1 cellular context compared by ENCODE assay signal in the genomic region with DNA sequence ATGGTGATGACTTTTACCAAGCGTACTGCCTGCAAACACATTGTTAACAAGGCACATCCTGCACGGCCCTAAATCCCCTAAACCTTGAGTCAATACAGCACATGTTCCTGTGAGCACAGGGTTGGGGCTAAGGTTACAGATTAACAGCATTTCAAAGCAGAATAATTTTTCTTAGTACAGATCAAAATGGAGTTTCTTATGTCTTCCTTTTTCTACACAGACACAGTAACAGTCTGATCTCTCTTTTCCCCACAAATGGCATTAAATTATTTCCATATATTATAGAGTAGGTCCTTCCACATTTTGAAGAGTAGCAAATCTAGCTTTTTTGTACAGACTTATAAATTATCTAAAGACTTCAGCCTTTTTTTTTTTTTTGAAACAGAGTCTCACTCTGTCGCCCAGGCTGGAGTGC.
A peak's percentile ranks its signal among the peaks of the same experiment; 100 is the strongest.
TF ChIP-seq lines count a peak whose summit lies in the region.

No MANE protein-coding gene starts in this region.

TF ChIP-seq in K562, 482 proteins besides CTCF, POLR2A, EP300 and RAD21 (continued from another document and continues in another):
- TF ChIP-seq, protein P1, sequence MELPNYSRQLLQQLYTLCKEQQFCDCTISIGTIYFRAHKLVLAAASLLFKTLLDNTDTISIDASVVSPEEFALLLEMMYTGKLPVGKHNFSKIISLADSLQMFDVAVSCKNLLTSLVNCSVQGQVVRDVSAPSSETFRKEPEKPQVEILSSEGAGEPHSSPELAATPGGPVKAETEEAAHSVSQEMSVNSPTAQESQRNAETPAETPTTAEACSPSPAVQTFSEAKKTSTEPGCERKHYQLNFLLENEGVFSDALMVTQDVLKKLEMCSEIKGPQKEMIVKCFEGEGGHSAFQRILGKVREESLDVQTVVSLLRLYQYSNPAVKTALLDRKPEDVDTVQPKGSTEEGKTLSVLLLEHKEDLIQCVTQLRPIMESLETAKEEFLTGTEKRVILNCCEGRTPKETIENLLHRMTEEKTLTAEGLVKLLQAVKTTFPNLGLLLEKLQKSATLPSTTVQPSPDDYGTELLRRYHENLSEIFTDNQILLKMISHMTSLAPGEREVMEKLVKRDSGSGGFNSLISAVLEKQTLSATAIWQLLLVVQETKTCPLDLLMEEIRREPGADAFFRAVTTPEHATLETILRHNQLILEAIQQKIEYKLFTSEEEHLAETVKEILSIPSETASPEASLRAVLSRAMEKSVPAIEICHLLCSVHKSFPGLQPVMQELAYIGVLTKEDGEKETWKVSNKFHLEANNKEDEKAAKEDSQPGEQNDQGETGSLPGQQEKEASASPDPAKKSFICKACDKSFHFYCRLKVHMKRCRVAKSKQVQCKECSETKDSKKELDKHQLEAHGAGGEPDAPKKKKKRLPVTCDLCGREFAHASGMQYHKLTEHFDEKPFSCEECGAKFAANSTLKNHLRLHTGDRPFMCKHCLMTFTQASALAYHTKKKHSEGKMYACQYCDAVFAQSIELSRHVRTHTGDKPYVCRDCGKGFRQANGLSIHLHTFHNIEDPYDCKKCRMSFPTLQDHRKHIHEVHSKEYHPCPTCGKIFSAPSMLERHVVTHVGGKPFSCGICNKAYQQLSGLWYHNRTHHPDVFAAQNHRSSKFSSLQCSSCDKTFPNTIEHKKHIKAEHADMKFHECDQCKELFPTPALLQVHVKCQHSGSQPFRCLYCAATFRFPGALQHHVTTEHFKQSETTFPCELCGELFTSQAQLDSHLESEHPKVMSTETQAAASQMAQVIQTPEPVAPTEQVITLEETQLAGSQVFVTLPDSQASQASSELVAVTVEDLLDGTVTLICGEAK (IDR thresholded peaks at IDR 0.05) = peak; percentile 43; the same call in 1 of the 2 replicates
- TF ChIP-seq, protein P1 (CRISPR knock-in tag; IDR thresholded peaks at IDR 0.05) = no peak
- TF ChIP-seq RFX7 (CRISPR knock-in tag; IDR thresholded peaks at IDR 0.05) (peak; percentile 83; the same call in 1 of the 2 replicates), ZNF407 (IDR thresholded peaks at IDR 0.05; ENCODE audit: low read depth) (no peak), ARID1B (IDR thresholded peaks at IDR 0.05) (no peak), TEAD2 (tag; IDR thresholded peaks at IDR 0.05) (peak; percentile 55; the same call in 1 of the 2 replicates), CCAR2 (IDR thresholded peaks at IDR 0.05; ENCODE audit: low read depth, low read length) (no peak), PTRF (tag; IDR thresholded peaks at IDR 0.05) (peak; percentile 92), GTF2A2 (tag; IDR thresholded peaks at IDR 0.05) (peak; percentile 86), ZNF165 (CRISPR knock-in tag; IDR thresholded peaks at IDR 0.05; ENCODE audit: borderline replicate concordance) (peak; percentile 63; the same call in 1 of the 2 replicates), PHF8 (IDR thresholded peaks at IDR 0.05; ENCODE audit: borderline replicate concordance, low read length) (0 out of 2 replicates have a peak, but pooled peaks have one; percentile 7), ZNF644 (tag; IDR thresholded peaks at IDR 0.05; ENCODE audit: low read depth) (peak; percentile 83), ILK (tag; IDR thresholded peaks at IDR 0.05; ENCODE audit: borderline replicate concordance, low read depth) (peak; percentile 49; the same call in 1 of the 2 replicates), FOXJ2 (tag; IDR thresholded peaks at IDR 0.05) (no peak), IFI16 (CRISPR knock-in tag; IDR thresholded peaks at IDR 0.05) (peak; percentile 62; the same call in 1 of the 2 replicates), BCL6 (CRISPR knock-in tag; IDR thresholded peaks at IDR 0.05) (0 out of 2 replicates have a peak, but pooled peaks have one; percentile 38), TEAD1 (CRISPR knock-in tag; IDR thresholded peaks at IDR 0.05) (peak in 1 of 2 experiments; percentile 78; a peak in 1 of 4 replicates), SOX6 (IDR thresholded peaks at IDR 0.05) (no peak), ZKSCAN8 (CRISPR knock-in tag; IDR thresholded peaks at IDR 0.05) (peak; percentile 87), TAF9B (IDR thresholded peaks at IDR 0.05; ENCODE audit: partially characterized antibody) (no peak), MTF1 (CRISPR knock-in tag; IDR thresholded peaks at IDR 0.05; ENCODE audit: borderline replicate concordance) (peak; percentile 71; the same call in 1 of the 2 replicates), PYGO2 (tag; IDR thresholded peaks at IDR 0.05) (peak; percentile 79), POLR3A (IDR thresholded peaks at IDR 0.05; ENCODE audit: borderline replicate concordance, extremely low read depth, insufficient read depth, insufficient read length) (no peak), PCBP1 (IDR thresholded peaks at IDR 0.05; ENCODE audit: low read depth, low read length, poor library complexity, severe bottlenecking) (no peak), CBFB (CRISPR knock-in tag; IDR thresholded peaks at IDR 0.05) (no peak), NR2C2 (CRISPR knock-in tag; IDR thresholded peaks at IDR 0.05) (no peak), NR2C2 (tag; IDR thresholded peaks at IDR 0.05) (no peak; the same call in 1 of the 2 replicates), SPI1 (IDR thresholded peaks at IDR 0.05; ENCODE audit: borderline replicate concordance, low read depth, low read length) (no peak), ZNF668 (CRISPR knock-in tag; IDR thresholded peaks at IDR 0.05) (peak; percentile 95), FOXO4 (CRISPR knock-in tag; IDR thresholded peaks at IDR 0.05) (0 out of 2 replicates have a peak, but pooled peaks have one; percentile 24)
- TF ChIP-seq, protein P2, sequence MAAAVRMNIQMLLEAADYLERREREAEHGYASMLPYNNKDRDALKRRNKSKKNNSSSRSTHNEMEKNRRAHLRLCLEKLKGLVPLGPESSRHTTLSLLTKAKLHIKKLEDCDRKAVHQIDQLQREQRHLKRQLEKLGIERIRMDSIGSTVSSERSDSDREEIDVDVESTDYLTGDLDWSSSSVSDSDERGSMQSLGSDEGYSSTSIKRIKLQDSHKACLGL (CRISPR knock-in tag; IDR thresholded peaks at IDR 0.05; ENCODE audit: borderline replicate concordance, poor library complexity, severe bottlenecking) = peak; percentile 65
- TF ChIP-seq, protein P3, sequence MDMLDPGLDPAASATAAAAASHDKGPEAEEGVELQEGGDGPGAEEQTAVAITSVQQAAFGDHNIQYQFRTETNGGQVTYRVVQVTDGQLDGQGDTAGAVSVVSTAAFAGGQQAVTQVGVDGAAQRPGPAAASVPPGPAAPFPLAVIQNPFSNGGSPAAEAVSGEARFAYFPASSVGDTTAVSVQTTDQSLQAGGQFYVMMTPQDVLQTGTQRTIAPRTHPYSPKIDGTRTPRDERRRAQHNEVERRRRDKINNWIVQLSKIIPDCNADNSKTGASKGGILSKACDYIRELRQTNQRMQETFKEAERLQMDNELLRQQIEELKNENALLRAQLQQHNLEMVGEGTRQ (CRISPR knock-in tag; IDR thresholded peaks at IDR 0.05) = no peak
- TF ChIP-seq, protein P4, sequence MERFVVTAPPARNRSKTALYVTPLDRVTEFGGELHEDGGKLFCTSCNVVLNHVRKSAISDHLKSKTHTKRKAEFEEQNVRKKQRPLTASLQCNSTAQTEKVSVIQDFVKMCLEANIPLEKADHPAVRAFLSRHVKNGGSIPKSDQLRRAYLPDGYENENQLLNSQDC (CRISPR knock-in tag; IDR thresholded peaks at IDR 0.05) = no peak
